ENCODE assay signal across 1 cellular context in the genomic region with DNA sequence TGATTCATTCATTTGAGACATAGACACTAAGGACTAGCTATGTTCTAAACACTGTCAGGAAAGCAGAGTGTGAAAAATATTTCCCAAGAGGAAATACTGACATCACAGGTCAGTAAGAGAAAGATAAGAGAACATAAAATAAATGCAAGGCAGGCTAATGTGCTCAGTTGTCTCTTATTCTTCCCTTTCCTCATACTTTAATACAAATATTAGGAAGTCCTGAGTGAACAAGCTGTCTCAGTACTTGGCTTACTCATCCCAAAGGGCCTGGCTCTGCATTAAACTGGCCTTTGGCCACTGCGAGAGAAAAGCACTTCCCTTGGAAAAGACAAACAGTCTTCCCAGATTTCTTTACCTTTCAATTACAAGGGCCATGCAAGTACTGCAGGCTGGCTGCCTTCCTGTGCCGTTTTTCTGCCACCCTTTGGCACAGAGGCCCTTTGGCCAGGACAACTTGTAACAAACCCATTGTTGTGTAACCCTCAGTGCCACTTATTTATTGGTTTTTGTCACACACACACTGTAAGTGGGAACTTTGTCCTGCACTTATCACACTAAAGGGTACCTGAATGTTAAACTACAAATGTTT.
TF ChIP-seq lines count a peak whose summit lies in the region.

No MANE protein-coding gene starts in this region.

TF ChIP-seq in liver, 16 proteins besides CTCF, POLR2A, EP300 and RAD21 (continued from another document):
- TF ChIP-seq, protein P1, sequence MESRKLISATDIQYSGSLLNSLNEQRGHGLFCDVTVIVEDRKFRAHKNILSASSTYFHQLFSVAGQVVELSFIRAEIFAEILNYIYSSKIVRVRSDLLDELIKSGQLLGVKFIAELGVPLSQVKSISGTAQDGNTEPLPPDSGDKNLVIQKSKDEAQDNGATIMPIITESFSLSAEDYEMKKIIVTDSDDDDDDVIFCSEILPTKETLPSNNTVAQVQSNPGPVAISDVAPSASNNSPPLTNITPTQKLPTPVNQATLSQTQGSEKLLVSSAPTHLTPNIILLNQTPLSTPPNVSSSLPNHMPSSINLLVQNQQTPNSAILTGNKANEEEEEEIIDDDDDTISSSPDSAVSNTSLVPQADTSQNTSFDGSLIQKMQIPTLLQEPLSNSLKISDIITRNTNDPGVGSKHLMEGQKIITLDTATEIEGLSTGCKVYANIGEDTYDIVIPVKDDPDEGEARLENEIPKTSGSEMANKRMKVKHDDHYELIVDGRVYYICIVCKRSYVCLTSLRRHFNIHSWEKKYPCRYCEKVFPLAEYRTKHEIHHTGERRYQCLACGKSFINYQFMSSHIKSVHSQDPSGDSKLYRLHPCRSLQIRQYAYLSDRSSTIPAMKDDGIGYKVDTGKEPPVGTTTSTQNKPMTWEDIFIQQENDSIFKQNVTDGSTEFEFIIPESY (IDR thresholded peaks at IDR 0.05) = peak; percentile 70
- TF ChIP-seq SP1 (IDR thresholded peaks at IDR 0.05) (peak; percentile 97), FOXA1 (IDR thresholded peaks at IDR 0.05) (peak; percentile 79)
